In the genomic region with DNA sequence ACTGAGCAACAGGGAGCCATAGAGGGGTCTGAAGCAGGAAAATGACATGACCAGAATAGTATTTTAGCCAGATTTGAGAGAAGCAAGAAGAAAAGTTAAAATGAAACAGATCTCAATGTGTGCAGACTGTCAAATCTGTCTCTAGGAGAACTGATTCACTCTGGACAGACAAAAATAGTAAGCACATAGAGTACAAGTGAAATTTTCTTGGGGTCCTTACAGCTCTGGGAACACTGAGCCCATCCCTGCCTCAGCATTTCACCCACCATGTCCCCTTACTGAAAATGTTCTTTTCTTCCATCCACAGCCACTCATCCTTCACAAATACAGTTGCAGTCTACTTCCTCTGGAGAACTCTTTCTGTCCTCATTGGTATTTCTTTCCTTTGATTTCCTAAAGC, we compare ENCODE assay signal across 33 cellular contexts.
"Had no signal": no experiment of that assay in that cellular context is flagged by ENCODE, and none has a peak within 500 bp of the region (broad histone marks: within the 10 kb centered on the region; RNA-seq: fewer than 3 reads in every experiment).

No MANE protein-coding gene starts in this region.

- ATAC-seq: activated naive CD4-positive, alpha-beta T cell treated with anti-CD3 and anti-CD28 coated beads, Interleukin-2, amount 50 U/mL, for 72 hours; activated naive CD8-positive, alpha-beta T cell treated with anti-CD3 and anti-CD28 coated beads, Interleukin-2, amount 50 U/mL, for 24 hours; activated T-cell treated with anti-CD3 and anti-CD28 coated beads, Interleukin-2, amount 50 U/mL, for 4 hours; activated T-cell treated with anti-CD3 and anti-CD28 coated beads, Interleukin-2, amount 50 U/mL, for 72 hours; activated T-helper 17 cell treated with anti-CD3 and anti-CD28 coated beads, Interleukin-2, amount 50 U/mL, for 72 hours; body of pancreas had no signal

- H3K27ac ChIP-seq: adrenal gland, ascending aorta, body of pancreas, brain microvascular endothelial cell, breast epithelium, cardiac muscle cell had no signal

- DNase-seq: activated effector memory CD4-positive, alpha-beta T cell treated with anti-CD3 and anti-CD28 coated beads, Interleukin-2, amount 50 U/mL, for 16 hours; activated effector memory CD4-positive, alpha-beta T cell treated with Interleukin-2 at 50 U/mL for 16 hours; activated gamma-delta T cell; activated gamma-delta T cell treated with Interleukin-2 at 50 U/mL for 16 hours; activated naive CD4-positive, alpha-beta T cell; activated naive CD4-positive, alpha-beta T cell treated with anti-CD3 and anti-CD28 coated beads for 36 hours; activated naive CD4-positive, alpha-beta T cell treated with anti-CD3 and anti-CD28 coated beads, Interleukin-2, amount 10 ng/mL, durations not matched to agents 7 days and 5 days; activated naive CD4-positive, alpha-beta T cell treated with anti-CD3 and anti-CD28 coated beads, Interleukin-2, amount 50 U/mL, for 16 hours; activated naive CD4-positive, alpha-beta T cell treated with Interleukin-2 at 50 U/mL for 16 hours; activated naive CD8-positive, alpha-beta T cell treated with anti-CD3 and anti-CD28 coated beads for 36 hours; activated naive CD8-positive, alpha-beta T cell treated with anti-CD3 and anti-CD28 coated beads, Interleukin-2, amount 10 ng/mL, durations not matched to agents 7 days and 5 days; activated naive CD8-positive, alpha-beta T cell treated with anti-CD3 and anti-CD28 coated beads, Interleukin-2, amount 50 U/mL, for 24 hours; activated T-cell treated with anti-CD3 and anti-CD28 coated beads for 4 hours; activated T-cell treated with anti-CD3 and anti-CD28 coated beads, Interleukin-2, amount 50 U/mL, for 1 hour; activated T-cell treated with anti-CD3 and anti-CD28 coated beads, Interleukin-2, amount 50 U/mL, for 24 hours; activated T-cell treated with anti-CD3 and anti-CD28 coated beads, Interleukin-2, amount 50 U/mL, for 4 hours; activated T-cell treated with anti-CD3 and anti-CD28 coated beads, Interleukin-2, amount 50 U/mL, for 48 hours; activated T-cell treated with anti-CD3 and anti-CD28 coated beads, Interleukin-2, amount 50 U/mL, for 72 hours; adrenal gland; amniotic stem cell; amygdala; anterior cingulate cortex; aorta; body of pancreas; brain microvascular endothelial cell; caudate nucleus; central memory CD4-positive, alpha-beta T cell; cerebellar nuclear complex had no signal

- H3K4me3 ChIP-seq: adrenal gland, ascending aorta, body of pancreas, breast epithelium, cardiac muscle cell had no signal

- H3K4me1 ChIP-seq: adrenal gland, ascending aorta, body of pancreas, breast epithelium had no signal

- H3K27me3 ChIP-seq: adrenal gland, ascending aorta, body of pancreas had no signal

- H3K36me3 ChIP-seq: adrenal gland, ascending aorta, brain microvascular endothelial cell, breast epithelium, cardiac muscle cell had no signal

- H3K9me3 ChIP-seq: adrenal gland, ascending aorta, body of pancreas, breast epithelium had no signal
